Comparison of ENCODE assay signal across 8 cellular contexts in the genomic region with DNA sequence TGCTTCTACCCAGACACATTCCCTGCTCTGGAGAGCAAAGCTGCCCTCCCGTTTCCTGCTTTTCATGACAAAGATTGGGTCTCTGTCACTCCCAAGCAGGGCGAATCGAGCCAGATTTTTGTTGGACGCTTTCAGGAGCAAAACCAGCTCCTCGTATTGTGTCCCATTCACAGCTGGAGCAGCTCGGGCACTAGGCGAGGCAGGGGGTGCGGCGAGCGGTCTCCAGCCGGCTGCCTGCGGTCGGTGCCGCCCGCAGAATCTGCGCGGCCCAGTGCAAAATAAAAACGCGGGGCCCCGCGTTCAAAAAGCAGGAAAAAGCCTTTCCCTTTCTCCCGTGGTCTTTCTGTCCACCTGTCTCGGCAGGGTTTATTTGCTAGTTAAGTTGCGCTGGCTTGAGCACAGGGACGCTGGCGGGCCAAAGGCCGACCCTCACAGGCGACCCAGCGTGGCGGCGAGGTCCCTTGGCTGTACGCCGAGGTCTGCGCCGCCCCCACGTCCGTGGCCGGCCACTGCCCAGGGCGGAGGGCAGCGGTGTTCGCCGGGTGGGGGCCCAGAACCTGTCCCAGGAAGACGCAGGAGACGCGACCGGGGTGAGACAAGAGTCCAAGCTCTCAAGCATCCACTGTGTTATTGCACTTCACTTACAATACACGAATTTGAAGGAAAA.
DNase-seq lines count a peak whose midpoint lies in the region; TF ChIP-seq lines count a peak whose summit lies in the region.

No MANE protein-coding gene starts in this region.

- H3K9me3 ChIP-seq in skeletal muscle tissue (ENCODE audit: control insufficient read depth in 3 of 3, low read length in 3 of 3) = no peaks in the 10 kb centered on the region

- BruUV-seq in MCF 10A (replicated peaks; lab: Mats Ljungman, UMichigan) = no TSS peak

- POLR2A ChIA-PET in MCF 10A (lab: Yijun Ruan, JAX) = no interaction called here
- POLR2A ChIA-PET in GM10248 (lab: Yijun Ruan, JAX) = no interaction called here

- peak overlapping the region; percentile 32 for H3K4me3 ChIP-seq in HFF-Myc (replicated peaks; ENCODE audit: low read depth, low read length)
- H3K4me3 ChIP-seq in skeletal muscle tissue (ENCODE audit: low read length in 3 of 3) = peak overlapping the region; percentile 62 to 72 (median 67)

- H3K4me3 Mint-ChIP-seq in MCF 10A (ENCODE audit: unreplicated experiment) = peak overlapping the region; percentile 60

- peak overlapping the region; percentile 54 to 72 (median 64) for H3K9ac ChIP-seq in skeletal muscle tissue (ENCODE audit: low read depth in 1 of 3, low read length in 3 of 3)

- peaks cover 13 to 14% (median 13%) of the 10 kb centered on the region in 3 donors for H3K4me1 ChIP-seq in skeletal muscle tissue (ENCODE audit: control insufficient read depth in 3 of 3, insufficient read depth in 3 of 3, low read length in 3 of 3)

- intact Hi-C loops in MCF 10A (cut with micrococcal nuclease) = no loop called here

- H3K27me3 ChIP-seq in skeletal muscle tissue (ENCODE audit: control insufficient read depth in 3 of 3, insufficient read depth in 3 of 3, low read length in 3 of 3) = peaks cover 4 to 23% (median 8%) of the 10 kb centered on the region in 3 donors

- H3K27me3 Mint-ChIP-seq in MCF 10A (ENCODE audit: insufficient read depth, unreplicated experiment) = no peaks in the 10 kb centered on the region

- H3K9me3 Mint-ChIP-seq in MCF 10A (ENCODE audit: unreplicated experiment) = no peaks in the 10 kb centered on the region

- H3K27ac ChIP-seq in skeletal muscle tissue (ENCODE audit: low read depth, low read length) = no peak overlapping the region

- DNase-seq in HFF-Myc (ENCODE audit: extremely low read depth, low read depth) = no peak
- DNase-seq in MCF 10A (ENCODE audit: unreplicated experiment) = peak; percentile 8
- DNase-seq in inferior parietal cortex (ENCODE audit: extremely low spot score) = peak; percentile 49
- DNase-seq in stimulated activated CD4-positive, alpha-beta T cell treated with anti-CD3 and anti-CD28 coated beads, Interleukin-1b, Interleukin-23, amount 100 ng/mL, for 48 hours = no peak
- no peak for DNase-seq in GM10248 (ENCODE audit: extremely low spot score)
- no peak for DNase-seq in HPDE6-E6E7 (ENCODE audit: extremely low spot score)
- no peak for DNase-seq in epidermal melanocyte (ENCODE audit: insufficient read length, low spot score)

- TF ChIP-seq CTCF in HFF-Myc (IDR thresholded peaks at IDR 0.05; ENCODE audit: low read depth, low read length, missing control alignments) (no peak), MCF 10A (IDR thresholded peaks at IDR 0.05; ENCODE audit: unreplicated experiment) (no peak), GM10248 (IDR thresholded peaks at IDR 0.05; ENCODE audit: control extremely low read depth, extremely low read depth, low read depth, missing control alignments) (no peak)

- no peaks in the 10 kb centered on the region for H3K36me3 ChIP-seq in skeletal muscle tissue (ENCODE audit: control insufficient read depth in 3 of 3, insufficient read depth in 3 of 3, low read length in 3 of 3)

- no peaks in the 10 kb centered on the region for H3K4me1 Mint-ChIP-seq in MCF 10A (ENCODE audit: insufficient read depth, unreplicated experiment)

- H3K36me3 Mint-ChIP-seq in MCF 10A (ENCODE audit: insufficient read depth, unreplicated experiment) = no peaks in the 10 kb centered on the region

- CTCF ChIA-PET in MCF 10A (lab: Yijun Ruan, JAX) = interaction anchor here (0.6 to 1.9 kb wide), 4 partner anchors 15 to 235 kb away, joined by 3 to 6 read pairs (median 4); no protein-coding TSS in a partner anchor
- CTCF ChIA-PET in GM10248 (lab: Yijun Ruan, JAX) = interaction anchor here (2.4 to 3.7 kb wide), 3 partner anchors 15 to 37 kb away, joined by 6 to 22 read pairs (median 10); no protein-coding TSS in a partner anchor

- no peak overlapping the region for H3K27ac Mint-ChIP-seq in MCF 10A (ENCODE audit: low read depth, unreplicated experiment)

Comparison
In these comparisons a context has a peak if more than half of its experiments do, and no peak if none do; other contexts are left out.
1. DNase-seq: peak in MCF 10A (single experiment) and inferior parietal cortex (single experiment); none in HFF-Myc (single experiment), stimulated activated CD4-positive, alpha-beta T cell treated with anti-CD3 and anti-CD28 coated beads, Interleukin-1b, Interleukin-23, amount 100 ng/mL, for 48 hours (single experiment), GM10248 (single experiment), HPDE6-E6E7 (single experiment) and epidermal melanocyte (single experiment).